2 cellular contexts compared by ENCODE assay signal in the genomic region with DNA sequence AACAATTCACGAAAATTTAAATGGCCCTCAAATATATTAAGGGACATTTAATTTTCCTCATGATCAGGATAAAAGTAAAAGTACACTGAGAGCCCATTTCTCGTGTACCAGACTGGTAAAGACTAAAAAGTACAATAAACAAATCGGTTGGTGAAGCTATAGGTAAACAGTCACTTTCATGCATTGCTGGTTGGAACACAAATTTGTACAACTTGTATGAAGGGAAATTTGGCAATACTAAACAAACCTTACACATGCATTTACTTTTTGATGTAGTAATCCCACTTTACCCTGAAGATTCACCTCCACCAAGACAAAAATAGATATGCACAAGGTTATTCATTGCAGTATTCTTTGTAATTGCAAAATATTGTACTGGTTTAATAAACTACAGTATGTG.
TF ChIP-seq lines count a peak whose summit lies in the region.

No MANE protein-coding gene starts in this region.

TF ChIP-seq in WTC11, 78 proteins besides CTCF, POLR2A, EP300 and RAD21:
- TF ChIP-seq GABPB1 (CRISPR knock-in tag; IDR thresholded peaks at IDR 0.05) (peak; percentile 74), FOXK1 (CRISPR knock-in tag; IDR thresholded peaks at IDR 0.05) (no peak)

TF ChIP-seq in HepG2, 621 proteins besides CTCF, POLR2A, EP300 and RAD21 (continues in another document):
- TF ChIP-seq BCL6 (CRISPR knock-in tag; IDR thresholded peaks at IDR 0.05) (peak; percentile 38; the same call in 1 of the 2 replicates), ZNF121 (CRISPR knock-in tag; IDR thresholded peaks at IDR 0.05) (no peak), FOXK1 (CRISPR knock-in tag; IDR thresholded peaks at IDR 0.05; ENCODE audit: borderline replicate concordance, low read depth) (no peak; the same call in 1 of the 2 replicates), HCFC1 (IDR thresholded peaks at IDR 0.05; ENCODE audit: low read depth, low read length) (no peak), ZMYM3 (CRISPR knock-in tag; IDR thresholded peaks at IDR 0.05) (no peak), TEAD3 (CRISPR knock-in tag; optimal IDR thresholded peaks at IDR 0.05; ENCODE audit: borderline replicate concordance) (no peak), CHCHD3 (CRISPR knock-in tag; IDR thresholded peaks at IDR 0.05) (no peak), THRA (CRISPR knock-in tag; IDR thresholded peaks at IDR 0.05; ENCODE audit: borderline replicate concordance) (no peak), SOX13 (IDR thresholded peaks at IDR 0.05) (no peak), SOX13 (CRISPR knock-in tag; conservative IDR thresholded peaks at IDR 0.05 in 1 of 2, IDR thresholded peaks at IDR 0.05 in 1 of 2) (peak in 1 of 2 experiments; percentile 53; a peak in 1 of 4 replicates), ARID2 (CRISPR knock-in tag; IDR thresholded peaks at IDR 0.05; ENCODE audit: borderline replicate concordance) (no peak), DPF2 (CRISPR knock-in tag; IDR thresholded peaks at IDR 0.05; ENCODE audit: borderline replicate concordance, low read depth) (no peak; the same call in 1 of the 2 replicates), SOX6 (IDR thresholded peaks at IDR 0.05) (no peak), SOX6 (CRISPR knock-in tag; IDR thresholded peaks at IDR 0.05) (peak; percentile 42; the same call in 1 of the 2 replicates), GPN1 (CRISPR knock-in tag; IDR thresholded peaks at IDR 0.05; ENCODE audit: borderline replicate concordance) (no peak), SMARCC2 (IDR thresholded peaks at IDR 0.05) (no peak), RFX5 (IDR thresholded peaks at IDR 0.05; ENCODE audit: low read depth, low read length) (no peak), HNRNPUL1 (IDR thresholded peaks at IDR 0.05; ENCODE audit: low read depth, low read length) (no peak), ZNF18 (CRISPR knock-in tag; IDR thresholded peaks at IDR 0.05; ENCODE audit: insufficient replicate concordance) (no peak), KLF11 (CRISPR knock-in tag; IDR thresholded peaks at IDR 0.05) (no peak), ZNF619 (CRISPR knock-in tag; IDR thresholded peaks at IDR 0.05) (no peak), MXI1 (IDR thresholded peaks at IDR 0.05; ENCODE audit: borderline replicate concordance, low read depth, low read length) (no peak), ZNF335 (CRISPR knock-in tag; IDR thresholded peaks at IDR 0.05) (no peak), ZNF136 (CRISPR knock-in tag; IDR thresholded peaks at IDR 0.05; ENCODE audit: low read depth) (no peak), HMGA1 (CRISPR knock-in tag; conservative IDR thresholded peaks at IDR 0.05) (no peak), ZNF558 (CRISPR knock-in tag; IDR thresholded peaks at IDR 0.05; ENCODE audit: borderline replicate concordance) (no peak), SNRNP70 (IDR thresholded peaks at IDR 0.05; ENCODE audit: low read depth, low read length) (no peak), RARA (CRISPR knock-in tag; IDR thresholded peaks at IDR 0.05) (peak; percentile 62), SOX5 (CRISPR knock-in tag; IDR thresholded peaks at IDR 0.05; ENCODE audit: borderline replicate concordance) (0 out of 2 replicates have a peak, but pooled peaks have one; percentile 19)
- TF ChIP-seq, protein P1, sequence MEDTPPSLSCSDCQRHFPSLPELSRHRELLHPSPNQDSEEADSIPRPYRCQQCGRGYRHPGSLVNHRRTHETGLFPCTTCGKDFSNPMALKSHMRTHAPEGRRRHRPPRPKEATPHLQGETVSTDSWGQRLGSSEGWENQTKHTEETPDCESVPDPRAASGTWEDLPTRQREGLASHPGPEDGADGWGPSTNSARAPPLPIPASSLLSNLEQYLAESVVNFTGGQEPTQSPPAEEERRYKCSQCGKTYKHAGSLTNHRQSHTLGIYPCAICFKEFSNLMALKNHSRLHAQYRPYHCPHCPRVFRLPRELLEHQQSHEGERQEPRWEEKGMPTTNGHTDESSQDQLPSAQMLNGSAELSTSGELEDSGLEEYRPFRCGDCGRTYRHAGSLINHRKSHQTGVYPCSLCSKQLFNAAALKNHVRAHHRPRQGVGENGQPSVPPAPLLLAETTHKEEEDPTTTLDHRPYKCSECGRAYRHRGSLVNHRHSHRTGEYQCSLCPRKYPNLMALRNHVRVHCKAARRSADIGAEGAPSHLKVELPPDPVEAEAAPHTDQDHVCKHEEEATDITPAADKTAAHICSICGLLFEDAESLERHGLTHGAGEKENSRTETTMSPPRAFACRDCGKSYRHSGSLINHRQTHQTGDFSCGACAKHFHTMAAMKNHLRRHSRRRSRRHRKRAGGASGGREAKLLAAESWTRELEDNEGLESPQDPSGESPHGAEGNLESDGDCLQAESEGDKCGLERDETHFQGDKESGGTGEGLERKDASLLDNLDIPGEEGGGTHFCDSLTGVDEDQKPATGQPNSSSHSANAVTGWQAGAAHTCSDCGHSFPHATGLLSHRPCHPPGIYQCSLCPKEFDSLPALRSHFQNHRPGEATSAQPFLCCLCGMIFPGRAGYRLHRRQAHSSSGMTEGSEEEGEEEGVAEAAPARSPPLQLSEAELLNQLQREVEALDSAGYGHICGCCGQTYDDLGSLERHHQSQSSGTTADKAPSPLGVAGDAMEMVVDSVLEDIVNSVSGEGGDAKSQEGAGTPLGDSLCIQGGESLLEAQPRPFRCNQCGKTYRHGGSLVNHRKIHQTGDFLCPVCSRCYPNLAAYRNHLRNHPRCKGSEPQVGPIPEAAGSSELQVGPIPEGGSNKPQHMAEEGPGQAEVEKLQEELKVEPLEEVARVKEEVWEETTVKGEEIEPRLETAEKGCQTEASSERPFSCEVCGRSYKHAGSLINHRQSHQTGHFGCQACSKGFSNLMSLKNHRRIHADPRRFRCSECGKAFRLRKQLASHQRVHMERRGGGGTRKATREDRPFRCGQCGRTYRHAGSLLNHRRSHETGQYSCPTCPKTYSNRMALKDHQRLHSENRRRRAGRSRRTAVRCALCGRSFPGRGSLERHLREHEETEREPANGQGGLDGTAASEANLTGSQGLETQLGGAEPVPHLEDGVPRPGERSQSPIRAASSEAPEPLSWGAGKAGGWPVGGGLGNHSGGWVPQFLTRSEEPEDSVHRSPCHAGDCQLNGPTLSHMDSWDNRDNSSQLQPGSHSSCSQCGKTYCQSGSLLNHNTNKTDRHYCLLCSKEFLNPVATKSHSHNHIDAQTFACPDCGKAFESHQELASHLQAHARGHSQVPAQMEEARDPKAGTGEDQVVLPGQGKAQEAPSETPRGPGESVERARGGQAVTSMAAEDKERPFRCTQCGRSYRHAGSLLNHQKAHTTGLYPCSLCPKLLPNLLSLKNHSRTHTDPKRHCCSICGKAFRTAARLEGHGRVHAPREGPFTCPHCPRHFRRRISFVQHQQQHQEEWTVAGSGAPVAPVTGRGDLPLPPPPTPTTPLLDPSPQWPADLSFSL (CRISPR knock-in tag; IDR thresholded peaks at IDR 0.05): no peak
- TF ChIP-seq, protein P2, sequence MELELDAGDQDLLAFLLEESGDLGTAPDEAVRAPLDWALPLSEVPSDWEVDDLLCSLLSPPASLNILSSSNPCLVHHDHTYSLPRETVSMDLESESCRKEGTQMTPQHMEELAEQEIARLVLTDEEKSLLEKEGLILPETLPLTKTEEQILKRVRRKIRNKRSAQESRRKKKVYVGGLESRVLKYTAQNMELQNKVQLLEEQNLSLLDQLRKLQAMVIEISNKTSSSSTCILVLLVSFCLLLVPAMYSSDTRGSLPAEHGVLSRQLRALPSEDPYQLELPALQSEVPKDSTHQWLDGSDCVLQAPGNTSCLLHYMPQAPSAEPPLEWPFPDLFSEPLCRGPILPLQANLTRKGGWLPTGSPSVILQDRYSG (CRISPR knock-in tag; IDR thresholded peaks at IDR 0.05): no peak
- TF ChIP-seq, protein P3, sequence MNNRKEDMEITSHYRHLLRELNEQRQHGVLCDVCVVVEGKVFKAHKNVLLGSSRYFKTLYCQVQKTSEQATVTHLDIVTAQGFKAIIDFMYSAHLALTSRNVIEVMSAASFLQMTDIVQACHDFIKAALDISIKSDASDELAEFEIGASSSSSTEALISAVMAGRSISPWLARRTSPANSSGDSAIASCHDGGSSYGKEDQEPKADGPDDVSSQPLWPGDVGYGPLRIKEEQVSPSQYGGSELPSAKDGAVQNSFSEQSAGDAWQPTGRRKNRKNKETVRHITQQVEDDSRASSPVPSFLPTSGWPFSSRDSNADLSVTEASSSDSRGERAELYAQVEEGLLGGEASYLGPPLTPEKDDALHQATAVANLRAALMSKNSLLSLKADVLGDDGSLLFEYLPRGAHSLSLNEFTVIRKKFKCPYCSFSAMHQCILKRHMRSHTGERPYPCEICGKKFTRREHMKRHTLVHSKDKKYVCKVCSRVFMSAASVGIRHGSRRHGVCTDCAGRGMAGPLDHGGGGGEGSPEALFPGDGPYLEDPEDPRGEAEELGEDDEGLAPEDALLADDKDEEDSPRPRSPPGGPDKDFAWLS (CRISPR knock-in tag; IDR thresholded peaks at IDR 0.05; ENCODE audit: borderline replicate concordance): no peak
- TF ChIP-seq, protein P4, sequence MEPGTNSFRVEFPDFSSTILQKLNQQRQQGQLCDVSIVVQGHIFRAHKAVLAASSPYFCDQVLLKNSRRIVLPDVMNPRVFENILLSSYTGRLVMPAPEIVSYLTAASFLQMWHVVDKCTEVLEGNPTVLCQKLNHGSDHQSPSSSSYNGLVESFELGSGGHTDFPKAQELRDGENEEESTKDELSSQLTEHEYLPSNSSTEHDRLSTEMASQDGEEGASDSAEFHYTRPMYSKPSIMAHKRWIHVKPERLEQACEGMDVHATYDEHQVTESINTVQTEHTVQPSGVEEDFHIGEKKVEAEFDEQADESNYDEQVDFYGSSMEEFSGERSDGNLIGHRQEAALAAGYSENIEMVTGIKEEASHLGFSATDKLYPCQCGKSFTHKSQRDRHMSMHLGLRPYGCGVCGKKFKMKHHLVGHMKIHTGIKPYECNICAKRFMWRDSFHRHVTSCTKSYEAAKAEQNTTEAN (CRISPR knock-in tag; conservative IDR thresholded peaks at IDR 0.05): 0 out of 2 replicates have a peak, but pooled peaks have one; percentile 13
- TF ChIP-seq, protein P5, sequence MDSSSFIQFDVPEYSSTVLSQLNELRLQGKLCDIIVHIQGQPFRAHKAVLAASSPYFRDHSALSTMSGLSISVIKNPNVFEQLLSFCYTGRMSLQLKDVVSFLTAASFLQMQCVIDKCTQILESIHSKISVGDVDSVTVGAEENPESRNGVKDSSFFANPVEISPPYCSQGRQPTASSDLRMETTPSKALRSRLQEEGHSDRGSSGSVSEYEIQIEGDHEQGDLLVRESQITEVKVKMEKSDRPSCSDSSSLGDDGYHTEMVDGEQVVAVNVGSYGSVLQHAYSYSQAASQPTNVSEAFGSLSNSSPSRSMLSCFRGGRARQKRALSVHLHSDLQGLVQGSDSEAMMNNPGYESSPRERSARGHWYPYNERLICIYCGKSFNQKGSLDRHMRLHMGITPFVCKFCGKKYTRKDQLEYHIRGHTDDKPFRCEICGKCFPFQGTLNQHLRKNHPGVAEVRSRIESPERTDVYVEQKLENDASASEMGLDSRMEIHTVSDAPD (CRISPR knock-in tag; IDR thresholded peaks at IDR 0.05): no peak
- TF ChIP-seq, protein P6, sequence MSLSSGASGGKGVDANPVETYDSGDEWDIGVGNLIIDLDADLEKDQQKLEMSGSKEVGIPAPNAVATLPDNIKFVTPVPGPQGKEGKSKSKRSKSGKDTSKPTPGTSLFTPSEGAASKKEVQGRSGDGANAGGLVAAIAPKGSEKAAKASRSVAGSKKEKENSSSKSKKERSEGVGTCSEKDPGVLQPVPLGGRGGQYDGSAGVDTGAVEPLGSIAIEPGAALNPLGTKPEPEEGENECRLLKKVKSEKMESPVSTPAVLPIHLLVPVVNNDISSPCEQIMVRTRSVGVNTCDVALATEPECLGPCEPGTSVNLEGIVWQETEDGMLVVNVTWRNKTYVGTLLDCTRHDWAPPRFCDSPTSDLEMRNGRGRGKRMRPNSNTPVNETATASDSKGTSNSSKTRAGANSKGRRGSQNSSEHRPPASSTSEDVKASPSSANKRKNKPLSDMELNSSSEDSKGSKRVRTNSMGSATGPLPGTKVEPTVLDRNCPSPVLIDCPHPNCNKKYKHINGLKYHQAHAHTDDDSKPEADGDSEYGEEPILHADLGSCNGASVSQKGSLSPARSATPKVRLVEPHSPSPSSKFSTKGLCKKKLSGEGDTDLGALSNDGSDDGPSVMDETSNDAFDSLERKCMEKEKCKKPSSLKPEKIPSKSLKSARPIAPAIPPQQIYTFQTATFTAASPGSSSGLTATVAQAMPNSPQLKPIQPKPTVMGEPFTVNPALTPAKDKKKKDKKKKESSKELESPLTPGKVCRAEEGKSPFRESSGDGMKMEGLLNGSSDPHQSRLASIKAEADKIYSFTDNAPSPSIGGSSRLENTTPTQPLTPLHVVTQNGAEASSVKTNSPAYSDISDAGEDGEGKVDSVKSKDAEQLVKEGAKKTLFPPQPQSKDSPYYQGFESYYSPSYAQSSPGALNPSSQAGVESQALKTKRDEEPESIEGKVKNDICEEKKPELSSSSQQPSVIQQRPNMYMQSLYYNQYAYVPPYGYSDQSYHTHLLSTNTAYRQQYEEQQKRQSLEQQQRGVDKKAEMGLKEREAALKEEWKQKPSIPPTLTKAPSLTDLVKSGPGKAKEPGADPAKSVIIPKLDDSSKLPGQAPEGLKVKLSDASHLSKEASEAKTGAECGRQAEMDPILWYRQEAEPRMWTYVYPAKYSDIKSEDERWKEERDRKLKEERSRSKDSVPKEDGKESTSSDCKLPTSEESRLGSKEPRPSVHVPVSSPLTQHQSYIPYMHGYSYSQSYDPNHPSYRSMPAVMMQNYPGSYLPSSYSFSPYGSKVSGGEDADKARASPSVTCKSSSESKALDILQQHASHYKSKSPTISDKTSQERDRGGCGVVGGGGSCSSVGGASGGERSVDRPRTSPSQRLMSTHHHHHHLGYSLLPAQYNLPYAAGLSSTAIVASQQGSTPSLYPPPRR (CRISPR knock-in tag; IDR thresholded peaks at IDR 0.05; ENCODE audit: borderline replicate concordance): 0 out of 2 replicates have a peak, but pooled peaks have one; percentile 34
